ENCODE assay signal across 16 cellular contexts in the genomic region with DNA sequence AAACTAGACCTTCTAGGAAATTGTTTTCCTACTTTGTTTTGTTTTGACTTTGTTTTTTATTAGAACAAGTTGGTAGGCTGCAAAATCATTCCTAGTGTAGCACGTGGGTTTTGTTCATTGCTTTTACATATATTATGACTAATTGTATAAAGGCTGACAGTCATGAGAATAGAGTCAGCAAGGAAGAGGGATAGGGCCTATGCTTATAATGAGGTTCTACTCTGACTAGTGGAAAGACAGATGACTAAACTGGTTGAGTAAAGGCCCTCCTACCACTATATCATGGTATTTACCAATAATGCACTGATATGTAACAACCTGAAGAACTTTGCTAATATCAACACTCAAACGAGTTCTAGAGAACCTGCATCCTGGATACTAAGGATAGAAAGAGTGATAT.
DNase-seq lines count a peak whose midpoint lies in the region; ATAC-seq and FAIRE-seq lines count a peak whose summit lies in the region.
"Had no signal": no experiment of that assay in that cellular context is flagged by ENCODE, and none has a peak within 500 bp of the region (broad histone marks: within the 10 kb centered on the region; RNA-seq: fewer than 3 reads in every experiment).

No MANE protein-coding gene starts in this region.

- H3K27me3 Mint-ChIP-seq in activated T-cell treated with anti-CD3 and anti-CD28 coated beads, Interleukin-2, amount 50 U/mL, for 72 hours (ENCODE audit: low read depth) = peaks cover 11% of the 10 kb centered on the region

- no peak overlapping the region for H3K4me3 Mint-ChIP-seq in activated T-cell treated with anti-CD3 and anti-CD28 coated beads, Interleukin-2, amount 50 U/mL, for 72 hours

- peaks cover 12% of the 10 kb centered on the region for H3K4me1 Mint-ChIP-seq in activated T-cell treated with anti-CD3 and anti-CD28 coated beads, Interleukin-2, amount 50 U/mL, for 72 hours (ENCODE audit: low read depth)

- ATAC-seq in activated T-cell treated with anti-CD3 and anti-CD28 coated beads, Interleukin-2, amount 50 U/mL, for 72 hours (replicated peaks in 1 of 2) = peak; percentile 91 to 92
- ATAC-seq in stimulated activated naive CD8-positive, alpha-beta T cell treated with anti-CD3 and anti-CD28 coated beads, Interleukin-15, Interleukin-2, amounts not matched to agents 100 U/mL and 50 U/mL, for 24 hours = peak; percentile 69
- ATAC-seq in GM21526 (IDR thresholded peaks at IDR 0.05; ENCODE audit: low FRiP score, unreplicated experiment) = no peak

- DNase-seq in activated T-cell treated with anti-CD3 and anti-CD28 coated beads, Interleukin-2, amount 50 U/mL, for 72 hours = no peak
- DNase-seq in activated T-cell treated with anti-CD3 and anti-CD28 coated beads, Interleukin-2, amount 50 U/mL, for 1 hour = no peak
- DNase-seq in HT1080 (ENCODE audit: low read depth) (peak; percentile 10), astrocyte of the hippocampus (ENCODE audit: low read depth, low spot score) (peak; percentile 5), HTR-8/SVneo (ENCODE audit: insufficient read length, low spot score) (no peak)
- DNase-seq in stimulated activated naive CD8-positive, alpha-beta T cell treated with anti-CD3 and anti-CD28 coated beads, Interleukin-15, Interleukin-2, amounts not matched to agents 100 U/mL and 50 U/mL, for 24 hours = no peak
- DNase-seq: NCI-H1417, NCI-H187, NCI-H226, NCI-H524, NCI-H82, SIG-M5 had no signal

- no peak overlapping the region for H3K27ac Mint-ChIP-seq in activated T-cell treated with anti-CD3 and anti-CD28 coated beads, Interleukin-2, amount 50 U/mL, for 72 hours

- H3K36me3 Mint-ChIP-seq in activated T-cell treated with anti-CD3 and anti-CD28 coated beads, Interleukin-2, amount 50 U/mL, for 72 hours (ENCODE audit: insufficient read depth in 2 of 2) = no peaks in the 10 kb centered on the region

- H3K9me3 Mint-ChIP-seq in activated T-cell treated with anti-CD3 and anti-CD28 coated beads, Interleukin-2, amount 50 U/mL, for 72 hours = peaks cover 0 to 2% of the 10 kb centered on the region in 2 donors

- no peak for FAIRE-seq in HTR-8/SVneo (lab: Jason Lieb, UNC)
- FAIRE-seq: D721Med, GM12891, GM18507 had no signal

Comparison
In these comparisons a context has a peak if more than half of its experiments do, and no peak if none do; other contexts are left out.
1. DNase-seq: peak in HT1080 (single experiment) and astrocyte of the hippocampus (single experiment); none in activated T-cell treated with anti-CD3 and anti-CD28 coated beads, Interleukin-2, amount 50 U/mL, for 72 hours (0 of 2), activated T-cell treated with anti-CD3 and anti-CD28 coated beads, Interleukin-2, amount 50 U/mL, for 1 hour (single experiment), stimulated activated naive CD8-positive, alpha-beta T cell treated with anti-CD3 and anti-CD28 coated beads, Interleukin-15, Interleukin-2, amounts not matched to agents 100 U/mL and 50 U/mL, for 24 hours (single experiment) and HTR-8/SVneo (single experiment).